27 cellular contexts compared by ENCODE assay signal in genomic region chr11:3131330-3131941, GRCh38.
"Had no signal": no experiment of that assay in that cellular context is flagged by ENCODE, and none has a peak within 500 bp of the region (broad histone marks: within the 10 kb centered on the region; RNA-seq: fewer than 3 reads in every experiment).

No MANE protein-coding gene starts in this region.

- H3K4me3 Mint-ChIP-seq: activated CD4-positive, alpha-beta memory T cell treated with anti-CD3 and anti-CD28 coated beads, Interleukin-2, amount 10 ng/mL, durations not matched to agents 7 days and 5 days; activated CD4-positive, alpha-beta T cell treated with anti-CD3 and anti-CD28 coated beads, Interleukin-2, amount 10 ng/mL, durations not matched to agents 7 days and 5 days; activated naive CD4-positive, alpha-beta T cell treated with anti-CD3 and anti-CD28 coated beads, Interleukin-2, amount 10 ng/mL, durations not matched to agents 7 days and 5 days; activated naive CD8-positive, alpha-beta T cell treated with anti-CD3 and anti-CD28 coated beads for 36 hours; activated naive CD8-positive, alpha-beta T cell treated with anti-CD3 and anti-CD28 coated beads, Interleukin-2, amount 50 U/mL, for 24 hours; activated T-cell treated with anti-CD3 and anti-CD28 coated beads, Interleukin-2, amount 50 U/mL, for 24 hours; activated T-cell treated with anti-CD3 and anti-CD28 coated beads, Interleukin-2, amount 50 U/mL, for 72 hours; dendritic cell treated with granulocyte-macrophage colony-stimulating factor and Interleukin-4, amounts not matched to agents 40 ng/mL and 50 ng/mL, for 4 days; endodermal cell had no signal

- H3K27ac Mint-ChIP-seq: activated CD4-positive, alpha-beta memory T cell treated with anti-CD3 and anti-CD28 coated beads, Interleukin-2, amount 10 ng/mL, durations not matched to agents 7 days and 5 days; activated CD4-positive, alpha-beta T cell treated with anti-CD3 and anti-CD28 coated beads, Interleukin-2, amount 10 ng/mL, durations not matched to agents 7 days and 5 days; activated naive CD4-positive, alpha-beta T cell treated with anti-CD3 and anti-CD28 coated beads, Interleukin-2, amount 10 ng/mL, durations not matched to agents 7 days and 5 days; activated naive CD8-positive, alpha-beta T cell treated with anti-CD3 and anti-CD28 coated beads for 36 hours; activated naive CD8-positive, alpha-beta T cell treated with anti-CD3 and anti-CD28 coated beads, Interleukin-2, amount 50 U/mL, for 24 hours; activated T-cell treated with anti-CD3 and anti-CD28 coated beads, Interleukin-2, amount 50 U/mL, for 24 hours; activated T-cell treated with anti-CD3 and anti-CD28 coated beads, Interleukin-2, amount 50 U/mL, for 72 hours; dendritic cell treated with granulocyte-macrophage colony-stimulating factor and Interleukin-4, amounts not matched to agents 40 ng/mL and 50 ng/mL, for 4 days; endodermal cell had no signal

- H3K4me3 ChIP-seq: adrenal gland, body of pancreas, colonic mucosa, dorsolateral prefrontal cortex, esophagus muscularis mucosa, gastrocnemius medialis, heart left ventricle had no signal

- H3K4me1 Mint-ChIP-seq: activated CD4-positive, alpha-beta memory T cell treated with anti-CD3 and anti-CD28 coated beads, Interleukin-2, amount 10 ng/mL, durations not matched to agents 7 days and 5 days; activated CD4-positive, alpha-beta T cell treated with anti-CD3 and anti-CD28 coated beads, Interleukin-2, amount 10 ng/mL, durations not matched to agents 7 days and 5 days; activated naive CD4-positive, alpha-beta T cell treated with anti-CD3 and anti-CD28 coated beads, Interleukin-2, amount 10 ng/mL, durations not matched to agents 7 days and 5 days; endodermal cell had no signal

- H3K36me3 ChIP-seq: adrenal gland, colonic mucosa, gastrocnemius medialis had no signal

- ATAC-seq: activated naive CD8-positive, alpha-beta T cell treated with anti-CD3 and anti-CD28 coated beads, Interleukin-2, amount 50 U/mL, for 24 hours; activated T-cell treated with anti-CD3 and anti-CD28 coated beads, Interleukin-2, amount 50 U/mL, for 72 hours; gastrocnemius medialis; heart left ventricle had no signal

- H3K27me3 Mint-ChIP-seq: activated CD4-positive, alpha-beta memory T cell treated with anti-CD3 and anti-CD28 coated beads, Interleukin-2, amount 10 ng/mL, durations not matched to agents 7 days and 5 days; activated CD4-positive, alpha-beta T cell treated with anti-CD3 and anti-CD28 coated beads, Interleukin-2, amount 10 ng/mL, durations not matched to agents 7 days and 5 days; activated naive CD4-positive, alpha-beta T cell treated with anti-CD3 and anti-CD28 coated beads, Interleukin-2, amount 10 ng/mL, durations not matched to agents 7 days and 5 days; activated naive CD8-positive, alpha-beta T cell treated with anti-CD3 and anti-CD28 coated beads for 36 hours; activated naive CD8-positive, alpha-beta T cell treated with anti-CD3 and anti-CD28 coated beads, Interleukin-2, amount 50 U/mL, for 24 hours; activated T-cell treated with anti-CD3 and anti-CD28 coated beads, Interleukin-2, amount 50 U/mL, for 24 hours had no signal

- H3K9me3 ChIP-seq: adrenal gland, body of pancreas, colonic mucosa, esophagus muscularis mucosa, gastrocnemius medialis, heart left ventricle had no signal

- DNase-seq: activated CD4-positive, alpha-beta memory T cell treated with anti-CD3 and anti-CD28 coated beads, Interleukin-2, amount 10 ng/mL, durations not matched to agents 7 days and 5 days; activated CD4-positive, alpha-beta T cell treated with anti-CD3 and anti-CD28 coated beads for 1 hour; activated CD4-positive, alpha-beta T cell treated with anti-CD3 and anti-CD28 coated beads for 4 hours; activated CD4-positive, alpha-beta T cell treated with anti-CD3 and anti-CD28 coated beads, Interleukin-2, amount 10 ng/mL, durations not matched to agents 7 days and 5 days; activated CD4-positive, alpha-beta T cell treated with anti-CD3 and anti-CD28 coated beads, Interleukin-2, amount 50 U/mL, for 4 hours; activated CD8-positive, alpha-beta memory T cell treated with anti-CD3 and anti-CD28 coated beads, Interleukin-2, amount 50 U/mL, for 48 hours; activated gamma-delta T cell; activated naive CD4-positive, alpha-beta T cell; activated naive CD8-positive, alpha-beta T cell treated with anti-CD3 and anti-CD28 coated beads for 36 hours; activated naive CD8-positive, alpha-beta T cell treated with anti-CD3 and anti-CD28 coated beads, Interleukin-2, amount 50 U/mL, for 24 hours; activated T-cell treated with anti-CD3 and anti-CD28 coated beads for 4 hours; activated T-cell treated with anti-CD3 and anti-CD28 coated beads, Interleukin-2, amount 50 U/mL, for 24 hours; activated T-cell treated with anti-CD3 and anti-CD28 coated beads, Interleukin-2, amount 50 U/mL, for 72 hours; central memory CD4-positive, alpha-beta T cell; colonic mucosa; effector memory CD4-positive, alpha-beta T cell; erythroblast; gastrocnemius medialis had no signal

- H3K36me3 Mint-ChIP-seq: activated naive CD4-positive, alpha-beta T cell treated with anti-CD3 and anti-CD28 coated beads, Interleukin-2, amount 10 ng/mL, durations not matched to agents 7 days and 5 days; activated naive CD8-positive, alpha-beta T cell treated with anti-CD3 and anti-CD28 coated beads for 36 hours had no signal

- H3K27ac ChIP-seq: adrenal gland, colonic mucosa, esophagus muscularis mucosa, foreskin keratinocyte, gastrocnemius medialis, heart left ventricle had no signal

- H3K9me3 Mint-ChIP-seq: activated CD4-positive, alpha-beta memory T cell treated with anti-CD3 and anti-CD28 coated beads, Interleukin-2, amount 10 ng/mL, durations not matched to agents 7 days and 5 days; activated CD4-positive, alpha-beta T cell treated with anti-CD3 and anti-CD28 coated beads, Interleukin-2, amount 10 ng/mL, durations not matched to agents 7 days and 5 days; activated naive CD4-positive, alpha-beta T cell treated with anti-CD3 and anti-CD28 coated beads, Interleukin-2, amount 10 ng/mL, durations not matched to agents 7 days and 5 days; activated naive CD8-positive, alpha-beta T cell treated with anti-CD3 and anti-CD28 coated beads for 36 hours; activated naive CD8-positive, alpha-beta T cell treated with anti-CD3 and anti-CD28 coated beads, Interleukin-2, amount 50 U/mL, for 24 hours; activated T-cell treated with anti-CD3 and anti-CD28 coated beads, Interleukin-2, amount 50 U/mL, for 24 hours; activated T-cell treated with anti-CD3 and anti-CD28 coated beads, Interleukin-2, amount 50 U/mL, for 72 hours; dendritic cell treated with granulocyte-macrophage colony-stimulating factor and Interleukin-4, amounts not matched to agents 40 ng/mL and 50 ng/mL, for 4 days; endodermal cell had no signal
